In the genomic region with DNA sequence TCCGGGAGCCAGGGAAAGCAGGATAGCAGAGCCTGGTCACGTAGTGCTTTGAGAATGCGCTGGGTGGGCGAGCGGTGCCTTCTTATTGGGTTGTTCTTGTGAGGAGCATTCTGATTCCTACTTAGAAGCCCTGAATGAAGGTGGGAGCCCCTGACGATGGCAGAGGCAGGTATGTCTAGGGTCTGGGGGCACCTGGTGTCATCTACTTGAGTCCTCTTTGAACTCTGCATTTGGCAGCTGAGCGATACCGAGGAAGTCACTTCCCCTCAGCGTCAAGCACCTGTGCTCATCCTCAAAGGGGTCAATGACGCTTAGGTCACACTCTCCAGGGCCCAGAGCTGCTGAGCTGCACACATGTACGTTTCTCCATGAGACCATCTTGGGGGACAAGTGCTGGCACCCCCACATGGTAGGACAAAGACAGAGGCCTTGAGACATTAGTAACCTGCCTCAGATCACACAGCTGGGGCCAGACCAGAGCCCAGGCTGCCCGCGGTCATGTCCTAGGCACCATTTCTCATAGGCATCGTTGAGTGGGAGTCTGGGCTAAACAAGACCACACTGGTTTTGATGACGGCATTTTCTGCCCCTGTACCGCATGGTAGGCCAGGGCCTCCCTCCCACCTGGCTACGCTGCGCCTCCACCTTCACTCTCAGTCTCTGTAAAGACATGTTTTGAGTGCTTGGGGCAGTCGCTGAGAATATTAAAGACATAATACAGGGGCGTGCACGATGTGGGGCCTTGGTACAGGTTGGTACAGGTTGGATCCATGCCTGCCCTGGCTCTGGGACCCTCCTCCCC, we compare ENCODE assay signal across 20 cellular contexts.
DNase-seq lines count a peak whose midpoint lies in the region; ATAC-seq and TF ChIP-seq lines count a peak whose summit lies in the region.
"Had no signal": no experiment of that assay in that cellular context is flagged by ENCODE, and none has a peak within 500 bp of the region (broad histone marks: within the 10 kb centered on the region; RNA-seq: fewer than 3 reads in every experiment).

No MANE protein-coding gene starts in this region.

- H3K4me1 ChIP-seq in Peyer's patch (peaks cover 0 to 7% (median 0%) of the 10 kb centered on the region in 4 donors), foreskin keratinocyte (no peaks in the 10 kb centered on the region), sigmoid colon (peaks cover 0 to 4% (median 2%) of the 10 kb centered on the region in 4 donors)

- H3K4me1 Mint-ChIP-seq in activated T-cell treated with anti-CD3 and anti-CD28 coated beads, Interleukin-2, amount 50 U/mL, for 24 hours (ENCODE audit: low read depth): peaks cover 7% of the 10 kb centered on the region

- intact Hi-C loops in sigmoid colon (cut with DNase I): loop anchor here (10.0 kb wide), 3 partner anchors 65 to 375 kb away; a partner anchor contains a TSS

- H3K27me3 Mint-ChIP-seq in activated T-cell treated with anti-CD3 and anti-CD28 coated beads, Interleukin-2, amount 50 U/mL, for 24 hours: no peaks in the 10 kb centered on the region

- H3K9me3 Mint-ChIP-seq in activated T-cell treated with anti-CD3 and anti-CD28 coated beads, Interleukin-2, amount 50 U/mL, for 24 hours: no peaks in the 10 kb centered on the region
- H3K9me3 Mint-ChIP-seq: CD8-positive, alpha-beta memory T cell had no signal

- ATAC-seq in foreskin keratinocyte (peak; percentile 29), GM21576 (IDR thresholded peaks at IDR 0.05; ENCODE audit: unreplicated experiment) (no peak), GM21515 (IDR thresholded peaks at IDR 0.05; ENCODE audit: unreplicated experiment) (no peak), HG03139 (IDR thresholded peaks at IDR 0.05; ENCODE audit: unreplicated experiment) (no peak)

- H3K27me3 ChIP-seq in Peyer's patch: no peaks in the 10 kb centered on the region
- peaks cover 34% of the 10 kb centered on the region for H3K27me3 ChIP-seq in foreskin keratinocyte
- H3K27me3 ChIP-seq in sigmoid colon: peaks cover 0 to 4% (median 0%) of the 10 kb centered on the region in 3 donors
- H3K27me3 ChIP-seq: BLaER1 had no signal

- H3K9me3 ChIP-seq in Peyer's patch: no peaks in the 10 kb centered on the region
- H3K9me3 ChIP-seq in sigmoid colon: no peaks in the 10 kb centered on the region
- H3K9me3 ChIP-seq: BLaER1 had no signal

- no peaks in the 10 kb centered on the region for H3K36me3 Mint-ChIP-seq in activated T-cell treated with anti-CD3 and anti-CD28 coated beads, Interleukin-2, amount 50 U/mL, for 24 hours (ENCODE audit: low read depth)
- H3K36me3 Mint-ChIP-seq: CD8-positive, alpha-beta memory T cell had no signal

- no peak overlapping the region for H3K27ac Mint-ChIP-seq in activated T-cell treated with anti-CD3 and anti-CD28 coated beads, Interleukin-2, amount 50 U/mL, for 24 hours

- WGBS in sigmoid colon, 2 donors: 90 to 95% methylated on average over 21 of the region's 21 CpGs

- TF ChIP-seq CTCF in Peyer's patch (IDR thresholded peaks at IDR 0.05) (no peak), foreskin keratinocyte (conservative IDR thresholded peaks at IDR 0.05) (no peak), sigmoid colon (IDR thresholded peaks at IDR 0.05) (no peak)

- no peak overlapping the region for H3K4me3 Mint-ChIP-seq in activated T-cell treated with anti-CD3 and anti-CD28 coated beads, Interleukin-2, amount 50 U/mL, for 24 hours
- H3K4me3 Mint-ChIP-seq: CD8-positive, alpha-beta memory T cell had no signal

- H3K27ac ChIP-seq in Peyer's patch: no peak overlapping the region
- H3K27ac ChIP-seq in foreskin keratinocyte: no peak overlapping the region
- H3K27ac ChIP-seq in sigmoid colon: no peak overlapping the region

- no peak for TF ChIP-seq EP300 in sigmoid colon (IDR thresholded peaks at IDR 0.05)

- DNase-seq in activated T-cell treated with anti-CD3 and anti-CD28 coated beads, Interleukin-2, amount 50 U/mL, for 24 hours: peak; percentile 24
- no peak for DNase-seq in activated T-cell treated with anti-CD3 and anti-CD28 coated beads for 4 hours
- peak in 2 of 3 donors; percentile 32 to 34 for DNase-seq in Peyer's patch
- DNase-seq in foreskin keratinocyte: peak in 1 of 2 donors; percentile 42
- peak; percentile 39 for DNase-seq in sigmoid colon
- DNase-seq: CD8-positive, alpha-beta memory T cell; DMS79; HCEC 1CT; NCI-H1417 treated with DMSO at 0.1 percent for 48 hours; NCI-H2029; NCI-H2171; NCI-H446; NCI-H69; NK-92 treated with Interleukin-12 subunit alpha and Interleukin-12 subunit beta, amount 100 ng/mL, for 24 hours; OCI-M1; RPMI8226 had no signal

- H3K36me3 ChIP-seq in Peyer's patch (no peaks in the 10 kb centered on the region), sigmoid colon (no peaks in the 10 kb centered on the region)
- H3K36me3 ChIP-seq: BLaER1 had no signal

- no peak overlapping the region for H3K4me3 ChIP-seq in Peyer's patch
- H3K4me3 ChIP-seq in sigmoid colon: no peak overlapping the region
- H3K4me3 ChIP-seq: BLaER1 had no signal

- TF ChIP-seq POLR2A in Peyer's patch (IDR thresholded peaks at IDR 0.05) (no peak), sigmoid colon (IDR thresholded peaks at IDR 0.05) (no peak)
